ENCODE assay signal across 8 cellular contexts in genomic region chr9:135905380-135906282, GRCh38. TPM values are rescaled to one million over a fixed set of nuclear protein-coding genes. Genes with fewer than 3 reads are reported as not detected.
A peak's percentile ranks its signal among the peaks of the same experiment; 100 is the strongest.
DNase-seq lines count a peak whose midpoint lies in the region; ATAC-seq and TF ChIP-seq lines count a peak whose summit lies in the region.

No MANE protein-coding gene starts in this region.

- H3K36me3 ChIP-seq in CD8-positive, alpha-beta T cell (ENCODE audit: insufficient read depth, low read length), result no peaks in the 10 kb centered on the region
- H3K36me3 ChIP-seq in OCI-LY3 (replicated peaks; ENCODE audit: low read depth, low read length), result peaks cover 27% of the 10 kb centered on the region

- H3K27me3 ChIP-seq in CD8-positive, alpha-beta T cell (ENCODE audit: insufficient read depth, low read length), result no peaks in the 10 kb centered on the region
- no peaks in the 10 kb centered on the region for H3K27me3 ChIP-seq in OCI-LY3 (ENCODE audit: low read depth, low read length)

- intact Hi-C loops in CD8-positive, alpha-beta T cell (cut with DNase I, micrococcal nuclease), result loop anchor here (1.0 to 5.0 kb wide), 4 partner anchors 41 to 1878 kb away; partner anchors contain the start of genes BRD3OS (in 1 of the 2) and QSOX2 (in 1 of the 2)

- peak overlapping the region; percentile 86 for H3K4me3 Mint-ChIP-seq in CD8-positive, alpha-beta T cell

- H3K9me3 ChIP-seq in CD8-positive, alpha-beta T cell (ENCODE audit: low read length), result no peaks in the 10 kb centered on the region
- no peaks in the 10 kb centered on the region for H3K9me3 ChIP-seq in OCI-LY3 (ENCODE audit: insufficient read depth, low read length)

- no peak overlapping the region for H3K4me3 ChIP-seq in CD8-positive, alpha-beta T cell (ENCODE audit: low read depth, low read length)
- H3K4me3 ChIP-seq in OCI-LY3 (ENCODE audit: low read length) (no peak overlapping the region), iPS-11a (ENCODE audit: low read depth, low read length) (peak overlapping the region; percentile 86)

- peaks cover 63% of the 10 kb centered on the region for H3K79me2 ChIP-seq in OCI-LY3 (ENCODE audit: low read length)

- POLR2A ChIA-PET in CD8-positive, alpha-beta T cell (lab: Charles Lee), result interaction anchor here (0.7 kb wide), 1 partner anchor 821 kb away, joined by 3 read pairs; no protein-coding TSS in a partner anchor

- peaks cover 18% of the 10 kb centered on the region for H3K36me3 Mint-ChIP-seq in CD8-positive, alpha-beta T cell

- no peak overlapping the region for H2AFZ ChIP-seq in OCI-LY3 (ENCODE audit: low read depth, low read length)

- peak in 3 of 7 experiments; percentile 38 to 68 (median 41) for DNase-seq in CD8-positive, alpha-beta T cell
- peak in 3 of 4 experiments; percentile 21 to 31 (median 25) for DNase-seq in activated naive CD4-positive, alpha-beta T cell (lab: John Stamatoyannopoulos, UW)
- DNase-seq in stimulated activated CD4-positive, alpha-beta T cell treated with anti-CD3 and anti-CD28 coated beads, Interleukin-15, amount 100 ng/mL, for 24 hours, result peak; percentile 83
- no peak for DNase-seq in SKM-1 (lab: John Stamatoyannopoulos, UW; ENCODE audit: unreplicated experiment)

- no peaks in the 10 kb centered on the region for H3K9me3 Mint-ChIP-seq in CD8-positive, alpha-beta T cell

- peak overlapping the region; percentile 79 for H3K27ac Mint-ChIP-seq in CD8-positive, alpha-beta T cell

- CTCF ChIA-PET in CD8-positive, alpha-beta T cell (lab: Charles Lee), result no interaction called here

- H3K27ac ChIP-seq in CD8-positive, alpha-beta T cell (ENCODE audit: low read depth, low read length), result no peak overlapping the region
- H3K27ac ChIP-seq in OCI-LY3 (ENCODE audit: low read length), result no peak overlapping the region

- peak overlapping the region; percentile 7 for H3K4me2 ChIP-seq in OCI-LY3 (ENCODE audit: low read length)

- no peaks in the 10 kb centered on the region for H3K27me3 Mint-ChIP-seq in CD8-positive, alpha-beta T cell (ENCODE audit: low read depth)

- H3K4me1 ChIP-seq in CD8-positive, alpha-beta T cell (ENCODE audit: insufficient read depth, low read length), result peaks cover 27% of the 10 kb centered on the region
- peaks cover 20% of the 10 kb centered on the region for H3K4me1 ChIP-seq in OCI-LY3 (ENCODE audit: low read length)

- no peak for TF ChIP-seq CTCF in CD8-positive, alpha-beta T cell (IDR thresholded peaks at IDR 0.05)
- no peak for TF ChIP-seq CTCF in OCI-LY3 (IDR thresholded peaks at IDR 0.05; ENCODE audit: low read depth, low read length)

- peak; percentile 14 for ATAC-seq in CD8-positive, alpha-beta T cell
- ATAC-seq in HG03432 (IDR thresholded peaks at IDR 0.05; ENCODE audit: unreplicated experiment) (no peak), HG03135 (IDR thresholded peaks at IDR 0.05; ENCODE audit: unreplicated experiment) (no peak)

- H4K20me1 ChIP-seq in OCI-LY3 (ENCODE audit: insufficient read depth, low read length), result no peaks in the 10 kb centered on the region

- H3K9ac ChIP-seq in OCI-LY3 (ENCODE audit: low read length), result no peak overlapping the region

- peaks cover 53% of the 10 kb centered on the region for H3K4me1 Mint-ChIP-seq in CD8-positive, alpha-beta T cell (ENCODE audit: low read depth)

RNA-seq across cellular contexts. Expression of gene CAMSAP1, which starts 1.7 kb away (rescaled TPM):
- 10 to 100 TPM; 16.4 to 20.8 TPM for total RNA-seq in CD8-positive, alpha-beta T cell

RNA-seq across cellular contexts. Expression of gene UBAC1, which starts 55.5 kb away (rescaled TPM):
- 10 to 100 TPM; 18.5 to 22.0 TPM for total RNA-seq in CD8-positive, alpha-beta T cell
